In the genomic region with DNA sequence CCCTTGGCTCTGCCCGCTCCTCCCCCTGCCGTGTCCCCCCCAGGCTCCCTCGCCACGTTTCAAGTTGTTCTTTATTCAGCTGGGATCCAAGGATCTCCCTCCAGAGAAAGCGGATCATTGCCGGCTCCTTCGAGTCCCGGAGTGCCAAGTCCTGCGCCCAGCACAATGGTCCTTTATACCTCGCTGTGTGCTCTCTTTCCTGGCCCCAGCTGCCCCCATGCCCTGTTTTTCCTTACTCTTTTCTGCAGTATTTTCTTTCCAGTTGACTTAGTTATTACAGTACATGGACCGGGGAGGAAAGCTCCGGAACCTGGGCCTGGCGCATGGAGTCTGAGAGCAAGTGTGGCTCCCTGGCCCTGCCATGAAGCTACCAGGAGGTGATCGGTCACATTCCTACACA, we compare ENCODE assay signal across 19 cellular contexts.
A peak's percentile ranks its signal among the peaks of the same experiment; 100 is the strongest.
DNase-seq lines count a peak whose midpoint lies in the region; ATAC-seq, FAIRE-seq and TF ChIP-seq lines count a peak whose summit lies in the region.
"Had no signal": no experiment of that assay in that cellular context is flagged by ENCODE, and none has a peak within 500 bp of the region (broad histone marks: within the 10 kb centered on the region; RNA-seq: fewer than 3 reads in every experiment).

No MANE protein-coding gene starts in this region.

- H3K14ac ChIP-seq in H9 (ENCODE audit: insufficient read depth, low read length): no peak overlapping the region
- peak overlapping the region; percentile 83 for H3K14ac ChIP-seq in H1 (ENCODE audit: insufficient read length)

- H2BK20ac ChIP-seq in H9 (ENCODE audit: low read depth, low read length, poor library complexity, severe bottlenecking): no peak overlapping the region
- H2BK20ac ChIP-seq in H1 (ENCODE audit: low read length): no peak overlapping the region

- H3K9ac ChIP-seq in H9 (ENCODE audit: extremely low read depth, insufficient read length, low read length) (no peak overlapping the region), H1 (replicated peaks in 1 of 4; ENCODE audit: extremely low read depth in 1 of 4, low read depth in 3 of 4, low read length in 3 of 4) (no peak overlapping the region)

- H3K23me2 ChIP-seq in H9 (ENCODE audit: insufficient read length, low read depth, low read length, poor library complexity, severe bottlenecking) (no peaks in the 10 kb centered on the region), H1 (ENCODE audit: low read depth, low read length) (no peaks in the 10 kb centered on the region)

- H3K4me1 Mint-ChIP-seq in H9 (peaks cover 18 to 23% of the 10 kb centered on the region in 2 experiments), neural crest cell (peaks cover 28% of the 10 kb centered on the region)
- H3K4me1 Mint-ChIP-seq: CD4-positive, CD25-positive, alpha-beta regulatory T cell had no signal

- no peak overlapping the region for H2BK120ac ChIP-seq in H9 (ENCODE audit: low read depth, low read length, poor library complexity, severe bottlenecking)
- H2BK120ac ChIP-seq in H1 (replicated peaks; ENCODE audit: low read depth, low read length): no peak overlapping the region

- H4K20me1 ChIP-seq in H9 (ENCODE audit: control insufficient read depth, insufficient read depth, insufficient read length) (no peaks in the 10 kb centered on the region), H1 (replicated peaks in 1 of 2; ENCODE audit: control insufficient read depth in 1 of 2, insufficient read depth in 2 of 2, low read length in 2 of 2) (no peaks in the 10 kb centered on the region)

- H3K4me3 Mint-ChIP-seq in H9 (no peak overlapping the region), neural crest cell (no peak overlapping the region)
- H3K4me3 Mint-ChIP-seq: CD4-positive, CD25-positive, alpha-beta regulatory T cell had no signal

- no peaks in the 10 kb centered on the region for H3K27me3 ChIP-seq in H9 (ENCODE audit: insufficient read depth, low read length)
- no peaks in the 10 kb centered on the region; a peak in 1 of 7 replicates for H3K27me3 ChIP-seq in H1 (replicated peaks in 1 of 4; ENCODE audit: control insufficient read depth in 3 of 4, extremely low read depth in 1 of 4, insufficient read depth in 3 of 4, low read length in 3 of 4)
- no peaks in the 10 kb centered on the region for H3K27me3 ChIP-seq in H7 (ENCODE audit: control insufficient read depth, insufficient read depth, low read length)

- no peak for TF ChIP-seq EP300 in H1 (IDR thresholded peaks at IDR 0.05; ENCODE audit: borderline replicate concordance in 1 of 2, low read depth in 2 of 2, low read length in 2 of 2)

- H2BK12ac ChIP-seq in H9 (ENCODE audit: insufficient read length, low read depth, low read length) (no peak overlapping the region), H1 (ENCODE audit: low read depth, low read length) (no peak overlapping the region)

- H2BK5ac ChIP-seq in H9 (ENCODE audit: insufficient read length, low read length) (no peak overlapping the region), H1 (ENCODE audit: low read depth, low read length) (no peak overlapping the region)

- H3K4me1 ChIP-seq in H9 (ENCODE audit: insufficient read depth, low read length) (no peaks in the 10 kb centered on the region; the same call in 1 of the 2 replicates), H1 (replicated peaks in 1 of 4; ENCODE audit: control insufficient read depth in 3 of 4, insufficient read depth in 4 of 4, low read length in 3 of 4) (peaks cover 0 to 11% (median 7%) of the 10 kb centered on the region in 4 experiments; a peak in 5 of 7 replicates)

- no peak for FAIRE-seq in H1 (lab: Jason Lieb, UNC)
- FAIRE-seq: GM19239, K562 had no signal

- peaks cover 7% of the 10 kb centered on the region for H3K9me3 ChIP-seq in H9 (ENCODE audit: control insufficient read depth, low read depth, low read length)
- H3K9me3 ChIP-seq in H1 (ENCODE audit: insufficient read depth in 2 of 2, low read depth in 1 of 2, low read length in 1 of 2): peaks cover 5 to 6% of the 10 kb centered on the region in 2 experiments; a peak in 2 of 4 replicates

- H3K4me3 ChIP-seq in H1 (ENCODE audit: extremely low read depth in 1 of 4, insufficient read depth in 2 of 4, low read depth in 3 of 4, low read length in 4 of 4): no peak overlapping the region
- no peak overlapping the region for H3K4me3 ChIP-seq in H7 (ENCODE audit: insufficient read depth, low read depth, low read length)
- H3K4me3 ChIP-seq: K562 had no signal

- no peak for ATAC-seq in GM21390 (IDR thresholded peaks at IDR 0.05; ENCODE audit: unreplicated experiment)
- ATAC-seq: HCT116, K562 had no signal

- H3K4ac ChIP-seq in H9 (ENCODE audit: low read depth, low read length) (no peak overlapping the region), H1 (replicated peaks; ENCODE audit: insufficient read length, low read depth, low read length) (no peak overlapping the region)

- POLR2A ChIA-PET in H1 (lab: Charles Lee; ENCODE audit: partially characterized antibody): interaction anchor here (0.6 to 2.2 kb wide), 3 partner anchors 21 to 58 kb away, joined by 3 to 5 read pairs (median 3); no protein-coding TSS in a partner anchor

- TF ChIP-seq RAD21 in H1 (IDR thresholded peaks at IDR 0.05 in 1 of 2, conservative IDR thresholded peaks at IDR 0.05 in 1 of 2; ENCODE audit: low read depth in 2 of 2, low read length in 2 of 2): no peak

- WGBS in H9 (ENCODE audit: extremely low coverage, insufficient read length, low lambda C conversion rate): no CpG with 5 or more reads among the region's 14 CpGs
- 85% methylated on average over 14 of the region's 14 CpGs; no CpG with 5 or more reads in 1 of the 2 experiments for WGBS in H1 (ENCODE audit: extremely low coverage in 1 of 2, insufficient coverage in 1 of 2, insufficient read length in 1 of 2, insufficient replicate concordance in 2 of 2, low coverage in 1 of 2, low lambda C conversion rate in 2 of 2, missing lambda C conversion rate in 1 of 2), 2 experiments

- no peak for TF ChIP-seq POLR2A in H1 (IDR thresholded peaks at IDR 0.05; ENCODE audit: control extremely low read depth in 1 of 2, low read depth in 2 of 2, low read length in 2 of 2)

- H3K18ac ChIP-seq in H9 (ENCODE audit: insufficient read length, low read depth, low read length) (no peak overlapping the region), H1 (ENCODE audit: extremely low read depth, low read length) (no peak overlapping the region)

- H3T11ph ChIP-seq in H9 (ENCODE audit: low read length): no peak overlapping the region

- TF ChIP-seq CTCF in H9 (conservative IDR thresholded peaks at IDR 0.05) (no peak), H1 (IDR thresholded peaks at IDR 0.05; ENCODE audit: control extremely low read depth in 1 of 3, insufficient read depth in 1 of 3, low read depth in 1 of 3, low read length in 3 of 3) (no peak), neural crest cell (conservative IDR thresholded peaks at IDR 0.05) (no peak)

- DNase-seq in H9 (no peak), H1 (ENCODE audit: low read depth in 1 of 2, low spot score in 2 of 2) (no peak), neural crest cell (ENCODE audit: low read depth, low spot score) (no peak), substantia nigra (lab: John Stamatoyannopoulos, UW) (peak in 30 of 49 donors; percentile 3 to 69 (median 24)), H7 (no peak), LoVo (ENCODE audit: low spot score) (no peak)
- DNase-seq: AML-193; CD4-positive, CD25-positive, alpha-beta regulatory T cell; MV-4-11; NCI-H1436; NCI-H2029; NCI-H2171; NCI-H446; NCI-H69; SIG-M5 had no signal

- H3K27ac ChIP-seq in H9 (ENCODE audit: insufficient read length, low read depth, low read length) (no peak overlapping the region), H1 (ENCODE audit: low read depth, low read length) (no peak overlapping the region), substantia nigra (ENCODE audit: low read depth, low read length, poor library complexity, severe bottlenecking) (peak overlapping the region; percentile 19)

- peaks cover 11 to 13% of the 10 kb centered on the region in 2 experiments for H3K9me3 Mint-ChIP-seq in H9
- H3K9me3 Mint-ChIP-seq in neural crest cell: peaks cover 3% of the 10 kb centered on the region

- H2AFZ ChIP-seq in H9 (ENCODE audit: low read length) (no peak overlapping the region), H1 (ENCODE audit: low read length) (peak overlapping the region; percentile 66; the same call in 1 of the 2 replicates)

- H3K4me2 ChIP-seq in H9 (ENCODE audit: insufficient read depth, insufficient read length, low read length) (no peak overlapping the region), H1 (ENCODE audit: insufficient read depth in 1 of 2, low read depth in 2 of 2, low read length in 2 of 2) (no peak overlapping the region)

- H3K79me1 ChIP-seq in H9 (ENCODE audit: insufficient read depth, low read depth, low read length, poor library complexity, severe bottlenecking): no peaks in the 10 kb centered on the region
- H3K79me1 ChIP-seq in H1 (ENCODE audit: low read depth, low read length): no peaks in the 10 kb centered on the region

- H4K8ac ChIP-seq in H9 (replicated peaks; ENCODE audit: insufficient read length, low read depth, low read length): no peak overlapping the region
- H4K8ac ChIP-seq in H1 (ENCODE audit: extremely low read depth, insufficient read depth, low read length): peak overlapping the region; percentile 90

- no peaks in the 10 kb centered on the region; the same call in 1 of the 2 replicates for H3K27me3 Mint-ChIP-seq in H9 (ENCODE audit: low read depth)
- H3K27me3 Mint-ChIP-seq in neural crest cell (ENCODE audit: low read depth): no peaks in the 10 kb centered on the region
- H3K27me3 Mint-ChIP-seq: CD4-positive, CD25-positive, alpha-beta regulatory T cell had no signal

- H3K56ac ChIP-seq in H9 (ENCODE audit: insufficient read length, low read depth, low read length): no peak overlapping the region
- no peak overlapping the region for H3K56ac ChIP-seq in H1 (replicated peaks; ENCODE audit: insufficient read length, low read depth, low read length)

- H4K5ac ChIP-seq in H9 (ENCODE audit: insufficient read length, low read depth, low read length) (no peak overlapping the region), H1 (ENCODE audit: insufficient read length, low read depth, low read length) (no peak overlapping the region)

- peak overlapping the region in 2 of 3 experiments; percentile 18 to 46; a peak in 1 of 7 replicates for H3K27ac Mint-ChIP-seq in H9
- peak overlapping the region; percentile 14 for H3K27ac Mint-ChIP-seq in neural crest cell (ENCODE audit: unreplicated experiment)

- no peak overlapping the region for H2BK15ac ChIP-seq in H9 (ENCODE audit: low read depth, low read length)
- H2BK15ac ChIP-seq in H1 (ENCODE audit: low read length): 0 out of 2 replicates have a peak overlapping the region, but pooled peaks have one; percentile 72

- H3K36me3 Mint-ChIP-seq in H9 (ENCODE audit: insufficient read depth in 1 of 3, low read depth in 3 of 3): peaks cover 2 to 8% (median 6%) of the 10 kb centered on the region in 3 experiments; a peak in 5 of 7 replicates
- H3K36me3 Mint-ChIP-seq in neural crest cell (ENCODE audit: low read depth): peaks cover 3% of the 10 kb centered on the region
- H3K36me3 Mint-ChIP-seq: CD4-positive, CD25-positive, alpha-beta regulatory T cell had no signal

- H4K91ac ChIP-seq in H9 (ENCODE audit: insufficient read length, low read depth, low read length) (no peak overlapping the region), H1 (replicated peaks; ENCODE audit: insufficient read length, low read length) (peak overlapping the region; percentile 69)

- CTCF ChIA-PET in H1 (lab: Charles Lee; ENCODE audit: partially characterized antibody): interaction anchor here (1.0 kb wide), 1 partner anchor 11 kb away, joined by 3 read pairs; no protein-coding TSS in a partner anchor

- H3K36me3 ChIP-seq in H1 (ENCODE audit: control insufficient read depth in 2 of 4, insufficient read depth in 4 of 4, low read length in 3 of 4) (no peaks in the 10 kb centered on the region), H7 (replicated peaks; ENCODE audit: control insufficient read depth, insufficient read depth, low read length) (no peaks in the 10 kb centered on the region)

- H3K23ac ChIP-seq in H9 (ENCODE audit: insufficient read length, low read depth, low read length) (no peak overlapping the region), H1 (ENCODE audit: insufficient read length) (no peak overlapping the region)

- no peak overlapping the region for H2AK5ac ChIP-seq in H9 (ENCODE audit: insufficient read length, low read length)
- H2AK5ac ChIP-seq in H1 (ENCODE audit: low read depth, low read length): 0 out of 2 replicates have a peak overlapping the region, but pooled peaks have one; percentile 86

- no peaks in the 10 kb centered on the region for H3K79me2 ChIP-seq in H9 (ENCODE audit: insufficient read depth, low read length)
- no peaks in the 10 kb centered on the region for H3K79me2 ChIP-seq in H1 (ENCODE audit: control insufficient read depth in 1 of 2, insufficient read depth in 2 of 2, low read length in 2 of 2)

Comparison
In these comparisons a context has a peak if more than half of its experiments do, and no peak if none do; other contexts are left out.
1. DNase-seq: peak in substantia nigra (30 of 49); none in H9 (single experiment), H1 (0 of 2), neural crest cell (single experiment), H7 (single experiment) and LoVo (single experiment).